In genomic region chr6:109007521-109007920, GRCh38 we compare ENCODE assay signal across 10 cellular contexts.
A peak's percentile ranks its signal among the peaks of the same experiment; 100 is the strongest.
DNase-seq lines count a peak whose midpoint lies in the region; ATAC-seq and TF ChIP-seq lines count a peak whose summit lies in the region.
"Had no signal": no experiment of that assay in that cellular context is flagged by ENCODE, and none has a peak within 500 bp of the region (broad histone marks: within the 10 kb centered on the region; RNA-seq: fewer than 3 reads in every experiment).

No MANE protein-coding gene starts in this region.

- H3K9me3 ChIP-seq in right atrium auricular region (no peaks in the 10 kb centered on the region), vagina (no peaks in the 10 kb centered on the region)
- no peaks in the 10 kb centered on the region for H3K9me3 ChIP-seq in naive thymus-derived CD4-positive, alpha-beta T cell (ENCODE audit: control insufficient read depth in 2 of 3, low read length in 3 of 3)

- TF ChIP-seq CTCF in right atrium auricular region (IDR thresholded peaks at IDR 0.05) = no peak
- no peak for TF ChIP-seq CTCF in vagina (IDR thresholded peaks at IDR 0.05)
- TF ChIP-seq CTCF in omental fat pad (IDR thresholded peaks at IDR 0.05) = no peak

- TF ChIP-seq POLR2A in vagina (IDR thresholded peaks at IDR 0.05) = no peak

- H3K27ac ChIP-seq in right atrium auricular region (peak overlapping the region; percentile 97), caudate nucleus (ENCODE audit: low read depth, low read length) (peak overlapping the region; percentile 95), vagina (peak overlapping the region; percentile 97)
- peak overlapping the region; percentile 99 for H3K27ac ChIP-seq in naive thymus-derived CD4-positive, alpha-beta T cell (ENCODE audit: low read depth, low read length)

- H3K4me3 ChIP-seq in right atrium auricular region = peak overlapping the region; percentile 89 to 90
- peak overlapping the region; percentile 84 for H3K4me3 ChIP-seq in naive thymus-derived CD4-positive, alpha-beta T cell (ENCODE audit: low read length)
- peak overlapping the region; percentile 97 to 98 for H3K4me3 ChIP-seq in vagina

- H3K9me3 Mint-ChIP-seq in naive thymus-derived CD4-positive, alpha-beta T cell = no peaks in the 10 kb centered on the region

- peaks cover 26 to 79% (median 69%) of the 10 kb centered on the region in 7 donors for H3K4me1 Mint-ChIP-seq in naive thymus-derived CD4-positive, alpha-beta T cell

- peak overlapping the region; percentile 18 to 98 (median 94) for H3K4me3 Mint-ChIP-seq in naive thymus-derived CD4-positive, alpha-beta T cell

- POLR2A ChIA-PET in naive thymus-derived CD4-positive, alpha-beta T cell (lab: Charles Lee) = interaction anchor here (0.6 to 3.6 kb wide), 4 partner anchors 11 to 160 kb away, joined by 3 to 22 read pairs (median 4); partner anchors contain the start of gene ARMC2

- peak overlapping the region in 7 of 9 donors; percentile 9 to 96 (median 87) for H3K27ac Mint-ChIP-seq in naive thymus-derived CD4-positive, alpha-beta T cell

- peaks cover 0 to 11% (median 0%) of the 10 kb centered on the region in 5 donors for H3K36me3 Mint-ChIP-seq in naive thymus-derived CD4-positive, alpha-beta T cell

- DNase-seq in right atrium auricular region (ENCODE audit: low spot score) (no peak), Right ventricle myocardium superior (no peak), caudate nucleus (lab: John Stamatoyannopoulos, UW) (no peak), vagina (ENCODE audit: extremely low spot score in 2 of 2) (no peak), NCI-H1105 (lab: John Stamatoyannopoulos, UW) (no peak), omental fat pad (ENCODE audit: low spot score) (no peak), SHP77 (lab: John Stamatoyannopoulos, UW) (no peak)
- DNase-seq in naive thymus-derived CD4-positive, alpha-beta T cell = no peak
- DNase-seq: Calu3, NCI-H187 had no signal

- H3K4me1 ChIP-seq in right atrium auricular region (peaks cover 0 to 58% of the 10 kb centered on the region in 2 donors), vagina (peaks cover 54% of the 10 kb centered on the region)
- H3K4me1 ChIP-seq in naive thymus-derived CD4-positive, alpha-beta T cell (ENCODE audit: control insufficient read depth in 2 of 2, insufficient read depth in 2 of 2, low read length in 2 of 2) = peaks cover 29 to 30% of the 10 kb centered on the region in 2 donors

- CTCF ChIA-PET in naive thymus-derived CD4-positive, alpha-beta T cell (lab: Charles Lee) = interaction anchor here (8.4 kb wide), 1 partner anchor 65 kb away, joined by 57 read pairs; no protein-coding TSS in a partner anchor

- intact Hi-C loops in Right ventricle myocardium superior (cut with DNase I) = loop anchor here (5.0 kb wide), 1 partner anchor 55 kb away; no protein-coding TSS in a partner anchor
- intact Hi-C loops in naive thymus-derived CD4-positive, alpha-beta T cell (cut with micrococcal nuclease) = loop anchor here (5.0 to 10.0 kb wide), 8 partner anchors 55 to 1980 kb away; partner anchors contain the start of genes AFG1L (in 1 of the 2), CD164 (in 1 of the 2), MICAL1 (in 1 of the 2) and MTRES1 (in 1 of the 2)
- intact Hi-C loops in vagina (cut with DNase I) = loop anchor here (10.0 kb wide), 1 partner anchor 63 kb away; no protein-coding TSS in a partner anchor

- ATAC-seq in Right ventricle myocardium superior (ENCODE audit: poor library complexity) (no peak), omental fat pad (ENCODE audit: low FRiP score) (no peak)
- ATAC-seq in naive thymus-derived CD4-positive, alpha-beta T cell = no peak

- H3K36me3 ChIP-seq in right atrium auricular region = no peaks in the 10 kb centered on the region
- H3K36me3 ChIP-seq in naive thymus-derived CD4-positive, alpha-beta T cell (ENCODE audit: control insufficient read depth in 2 of 3, insufficient read depth in 3 of 3, low read length in 3 of 3) = peaks cover 0 to 5% (median 0%) of the 10 kb centered on the region in 3 experiments
- H3K36me3 ChIP-seq in vagina = no peaks in the 10 kb centered on the region

- peaks cover 0 to 2% (median 0%) of the 10 kb centered on the region in 5 donors for H3K27me3 Mint-ChIP-seq in naive thymus-derived CD4-positive, alpha-beta T cell

- no peaks in the 10 kb centered on the region for H3K27me3 ChIP-seq in right atrium auricular region
- H3K27me3 ChIP-seq in naive thymus-derived CD4-positive, alpha-beta T cell (ENCODE audit: control insufficient read depth in 2 of 2, insufficient read depth in 2 of 2, low read length in 2 of 2) = no peaks in the 10 kb centered on the region
- H3K27me3 ChIP-seq in vagina = no peaks in the 10 kb centered on the region
